9 cellular contexts compared by ENCODE assay signal in the genomic region with DNA sequence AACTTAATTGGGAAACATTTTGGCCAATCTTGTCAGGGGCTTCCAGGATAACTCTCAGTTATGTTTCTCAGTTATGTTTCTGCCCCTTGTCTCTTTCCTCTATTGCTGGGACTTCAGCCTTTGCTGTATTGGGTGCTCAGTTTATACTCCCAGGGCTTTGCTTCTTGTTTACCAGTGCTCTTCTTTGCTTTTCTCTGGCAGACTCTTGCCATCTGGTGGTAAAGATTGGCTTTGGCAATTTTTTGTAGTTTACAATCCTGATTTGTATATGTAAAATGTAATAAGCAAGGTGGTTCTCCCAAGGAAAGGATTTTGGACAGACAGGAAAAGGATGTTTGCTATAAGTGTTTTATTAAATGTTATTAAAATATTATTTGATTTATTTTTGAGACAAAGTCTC. TPM values are rescaled to one million over a fixed set of nuclear protein-coding genes. Genes with fewer than 3 reads are reported as not detected.
DNase-seq lines count a peak whose midpoint lies in the region; ATAC-seq and TF ChIP-seq lines count a peak whose summit lies in the region.
"Had no signal": no experiment of that assay in that cellular context is flagged by ENCODE, and none has a peak within 500 bp of the region (broad histone marks: within the 10 kb centered on the region; RNA-seq: fewer than 3 reads in every experiment).

No MANE protein-coding gene starts in this region.

- no peaks in the 10 kb centered on the region for H3K9me3 ChIP-seq in psoas muscle

- H3K27me3 ChIP-seq in KMS-11 (ENCODE audit: insufficient read depth, low read depth): no peaks in the 10 kb centered on the region
- H3K27me3 ChIP-seq in psoas muscle (ENCODE audit: insufficient read depth in 3 of 3, low read length in 2 of 3): no peaks in the 10 kb centered on the region

- TF ChIP-seq CTCF in KMS-11 (conservative IDR thresholded peaks at IDR 0.05; ENCODE audit: low read depth, low read length) (peak; percentile 52; the same call in 1 of the 2 replicates), psoas muscle (IDR thresholded peaks at IDR 0.05) (peak; percentile 61)

- H2AFZ ChIP-seq in KMS-11 (ENCODE audit: low read depth): no peak overlapping the region

- no peaks in the 10 kb centered on the region for H3K79me2 ChIP-seq in KMS-11 (ENCODE audit: insufficient read depth, low read depth)

- intact Hi-C loops in psoas muscle (cut with DNase I): loop anchor here (1.0 to 2.0 kb wide), 2 partner anchors 150 kb away; no protein-coding TSS in a partner anchor

- no peak overlapping the region for H3K4me3 ChIP-seq in KMS-11 (IDR thresholded peaks at IDR 0.05; ENCODE audit: insufficient read depth, low read depth, low read length)
- no peak overlapping the region for H3K4me3 ChIP-seq in psoas muscle

- H3K4me1 ChIP-seq in KMS-11 (ENCODE audit: low read depth, poor library complexity, severe bottlenecking) (peaks cover 8% of the 10 kb centered on the region), psoas muscle (no peaks in the 10 kb centered on the region)

- H3K9ac ChIP-seq in KMS-11: no peak overlapping the region

- peak in 3 of 4 donors; percentile 61 to 83 (median 69) for ATAC-seq in psoas muscle
- ATAC-seq in HG03457 (IDR thresholded peaks at IDR 0.05; ENCODE audit: unreplicated experiment): no peak

- H3K36me3 ChIP-seq in KMS-11 (ENCODE audit: insufficient read depth) (no peaks in the 10 kb centered on the region), psoas muscle (ENCODE audit: insufficient read depth in 1 of 2, low read depth in 1 of 2) (peaks cover 0 to 32% of the 10 kb centered on the region in 2 donors)

- no peak overlapping the region for H3K27ac ChIP-seq in KMS-11
- no peak overlapping the region for H3K27ac ChIP-seq in psoas muscle

- H3K4me2 ChIP-seq in KMS-11: no peak overlapping the region

- DNase-seq in EL: peak; percentile 47
- peak; percentile 75 for DNase-seq in RKO (ENCODE audit: low spot score)
- peak; percentile 47 for DNase-seq in fibroblast of gingiva (ENCODE audit: low read depth)
- no peak for DNase-seq in psoas muscle
- no peak for DNase-seq in ecto neural progenitor cell (ENCODE audit: low spot score)
- DNase-seq in NCI-H128 (lab: John Stamatoyannopoulos, UW; ENCODE audit: unreplicated experiment): no peak

- no peaks in the 10 kb centered on the region for H4K20me1 ChIP-seq in KMS-11 (ENCODE audit: insufficient read depth)

RNA-seq across cellular contexts. Expression of a gene that starts 37.9 kb away (rescaled TPM):
- total RNA-seq in psoas muscle: 1,000 to 10,000 TPM in 2 of 4 donors, 100 to 1,000 TPM in 2; 467 to 4,001 (median 1,634) TPM
- polyA plus RNA-seq in psoas muscle: 1,000 to 10,000 TPM; 1,537 to 3,507 (median 3,423) TPM
- total RNA-seq: T-helper 2 cell treated with Interferon-gamma antibody and Interleukin-4, amounts not matched to agents 100 ng/mL and 5 ng/mL, for 36 hours had no signal

RNA-seq across cellular contexts. Expression of a gene that starts 38.2 kb away (rescaled TPM):
- 10 to 100 TPM in 3 of 4 donors, 1 to 10 TPM in 1; 9.6 to 16.4 (median 15.1) TPM for total RNA-seq in psoas muscle
- polyA plus RNA-seq in psoas muscle: 10 to 100 TPM; 20.1 to 48.8 (median 31.2) TPM

RNA-seq across cellular contexts. Expression of a gene that starts 38.4 kb away (rescaled TPM):
- 10 to 100 TPM; 17.6 to 22.7 (median 20.2) TPM for total RNA-seq in psoas muscle
- 10 to 100 TPM; 13.5 to 19.8 (median 19.4) TPM for polyA plus RNA-seq in psoas muscle

Comparison
In these comparisons a context has a peak if more than half of its experiments do, and no peak if none do; other contexts are left out.
1. DNase-seq: peak in EL (single experiment), RKO (single experiment) and fibroblast of gingiva (single experiment); none in psoas muscle (0 of 2), ecto neural progenitor cell (single experiment) and NCI-H128 (single experiment).